33 cellular contexts compared by ENCODE assay signal in genomic region chr3:78629544-78629943, GRCh38.
"Had no signal": no experiment of that assay in that cellular context is flagged by ENCODE, and none has a peak within 500 bp of the region (broad histone marks: within the 10 kb centered on the region; RNA-seq: fewer than 3 reads in every experiment).

No MANE protein-coding gene starts in this region.

- H3K4me1 ChIP-seq: ascending aorta, breast epithelium, esophagus muscularis mucosa, gastrocnemius medialis, heart left ventricle had no signal

- DNase-seq: activated CD4-positive, alpha-beta memory T cell treated with anti-CD3 and anti-CD28 coated beads for 36 hours; activated CD4-positive, alpha-beta T cell treated with anti-CD3 and anti-CD28 coated beads for 36 hours; activated CD4-positive, alpha-beta T cell treated with anti-CD3 and anti-CD28 coated beads, Interleukin-2, amount 10 ng/mL, durations not matched to agents 24 days and 14 days; activated CD4-positive, CD25-positive, alpha-beta regulatory T cell; activated CD4-positive, CD25-positive, alpha-beta regulatory T cell treated with anti-CD3 and anti-CD28 coated beads, Interleukin-2, amount 50 U/mL, for 72 hours; activated CD8-positive, alpha-beta memory T cell treated with anti-CD3 and anti-CD28 coated beads, Interleukin-2, amount 50 U/mL, for 48 hours; activated gamma-delta T cell; activated naive CD4-positive, alpha-beta T cell; activated naive CD4-positive, alpha-beta T cell treated with anti-CD3 and anti-CD28 coated beads, Interleukin-2, amount 10 ng/mL, durations not matched to agents 7 days and 5 days; activated naive CD8-positive, alpha-beta T cell treated with anti-CD3 and anti-CD28 coated beads, Interleukin-2, amount 10 ng/mL, durations not matched to agents 7 days and 5 days; activated T-cell treated with anti-CD3 and anti-CD28 coated beads for 4 hours; activated T-cell treated with anti-CD3 and anti-CD28 coated beads, Interleukin-2, amount 50 U/mL, for 24 hours; activated T-cell treated with anti-CD3 and anti-CD28 coated beads, Interleukin-2, amount 50 U/mL, for 72 hours; cortex of kidney; dermis blood vessel endothelial cell; effector CD4-positive, alpha-beta T cell; effector memory CD8-positive, alpha-beta T cell; erythroblast; foreskin keratinocyte; gastrocnemius medialis; glutamatergic neuron; heart left ventricle; T-helper 17 cell; T1000 had no signal

- H3K4me1 Mint-ChIP-seq: activated CD4-positive, alpha-beta T cell treated with anti-CD3 and anti-CD28 coated beads for 36 hours; activated CD4-positive, alpha-beta T cell treated with anti-CD3 and anti-CD28 coated beads, Interleukin-2, amount 10 ng/mL, durations not matched to agents 24 days and 14 days; activated naive CD4-positive, alpha-beta T cell treated with anti-CD3 and anti-CD28 coated beads, Interleukin-2, amount 10 ng/mL, durations not matched to agents 7 days and 5 days; activated naive CD8-positive, alpha-beta T cell treated with anti-CD3 and anti-CD28 coated beads, Interleukin-2, amount 10 ng/mL, durations not matched to agents 7 days and 5 days; central memory CD8-positive, alpha-beta T cell; T-helper 17 cell had no signal

- H3K36me3 ChIP-seq: breast epithelium, gastrocnemius medialis had no signal

- ATAC-seq: activated CD4-positive, alpha-beta T cell treated with anti-CD3 and anti-CD28 coated beads for 36 hours; activated naive CD4-positive, alpha-beta T cell treated with anti-CD3 and anti-CD28 coated beads, Interleukin-2, amount 50 U/mL, for 72 hours; activated T-cell treated with anti-CD3 and anti-CD28 coated beads, Interleukin-2, amount 50 U/mL, for 72 hours; effector memory CD8-positive, alpha-beta T cell; foreskin keratinocyte; gastrocnemius medialis; heart left ventricle; T-helper 17 cell had no signal

- H3K27ac Mint-ChIP-seq: activated CD4-positive, alpha-beta memory T cell treated with anti-CD3 and anti-CD28 coated beads for 36 hours; activated CD4-positive, alpha-beta T cell treated with anti-CD3 and anti-CD28 coated beads for 36 hours; activated CD4-positive, alpha-beta T cell treated with anti-CD3 and anti-CD28 coated beads, Interleukin-2, amount 10 ng/mL, durations not matched to agents 24 days and 14 days; activated naive CD4-positive, alpha-beta T cell treated with anti-CD3 and anti-CD28 coated beads, Interleukin-2, amount 10 ng/mL, durations not matched to agents 7 days and 5 days; activated naive CD4-positive, alpha-beta T cell treated with anti-CD3 and anti-CD28 coated beads, Interleukin-2, amount 50 U/mL, for 72 hours; activated naive CD8-positive, alpha-beta T cell treated with anti-CD3 and anti-CD28 coated beads, Interleukin-2, amount 10 ng/mL, durations not matched to agents 7 days and 5 days; activated T-cell treated with anti-CD3 and anti-CD28 coated beads, Interleukin-2, amount 50 U/mL, for 24 hours; activated T-cell treated with anti-CD3 and anti-CD28 coated beads, Interleukin-2, amount 50 U/mL, for 72 hours; brain; effector memory CD8-positive, alpha-beta T cell; T-helper 17 cell; T-helper 2 cell treated with Interferon-gamma antibody and Interleukin-4, amounts not matched to agents 5 μg/mL and 100 μg/mL, for 36 hours had no signal

- H3K27me3 Mint-ChIP-seq: activated CD4-positive, alpha-beta memory T cell treated with anti-CD3 and anti-CD28 coated beads for 36 hours; activated CD4-positive, alpha-beta T cell treated with anti-CD3 and anti-CD28 coated beads for 36 hours; activated CD4-positive, alpha-beta T cell treated with anti-CD3 and anti-CD28 coated beads, Interleukin-2, amount 10 ng/mL, durations not matched to agents 24 days and 14 days; activated naive CD4-positive, alpha-beta T cell treated with anti-CD3 and anti-CD28 coated beads, Interleukin-2, amount 10 ng/mL, durations not matched to agents 7 days and 5 days; activated naive CD8-positive, alpha-beta T cell treated with anti-CD3 and anti-CD28 coated beads, Interleukin-2, amount 10 ng/mL, durations not matched to agents 7 days and 5 days; activated T-cell treated with anti-CD3 and anti-CD28 coated beads, Interleukin-2, amount 50 U/mL, for 24 hours; brain; central memory CD8-positive, alpha-beta T cell; effector memory CD8-positive, alpha-beta T cell; T-helper 17 cell had no signal

- H3K27me3 ChIP-seq: ascending aorta, breast epithelium, cardiac muscle cell, esophagus muscularis mucosa, foreskin keratinocyte, gastrocnemius medialis, heart left ventricle had no signal

- H3K36me3 Mint-ChIP-seq: activated CD4-positive, alpha-beta memory T cell treated with anti-CD3 and anti-CD28 coated beads for 36 hours; activated naive CD4-positive, alpha-beta T cell treated with anti-CD3 and anti-CD28 coated beads, Interleukin-2, amount 10 ng/mL, durations not matched to agents 7 days and 5 days; activated naive CD4-positive, alpha-beta T cell treated with anti-CD3 and anti-CD28 coated beads, Interleukin-2, amount 50 U/mL, for 72 hours; activated naive CD8-positive, alpha-beta T cell treated with anti-CD3 and anti-CD28 coated beads, Interleukin-2, amount 10 ng/mL, durations not matched to agents 7 days and 5 days had no signal

- H3K9me3 Mint-ChIP-seq: activated CD4-positive, alpha-beta T cell treated with anti-CD3 and anti-CD28 coated beads, Interleukin-2, amount 10 ng/mL, durations not matched to agents 24 days and 14 days; activated naive CD4-positive, alpha-beta T cell treated with anti-CD3 and anti-CD28 coated beads, Interleukin-2, amount 10 ng/mL, durations not matched to agents 7 days and 5 days; activated naive CD4-positive, alpha-beta T cell treated with anti-CD3 and anti-CD28 coated beads, Interleukin-2, amount 50 U/mL, for 72 hours; activated naive CD8-positive, alpha-beta T cell treated with anti-CD3 and anti-CD28 coated beads, Interleukin-2, amount 10 ng/mL, durations not matched to agents 7 days and 5 days; brain had no signal

- H3K4me3 Mint-ChIP-seq: activated CD4-positive, alpha-beta memory T cell treated with anti-CD3 and anti-CD28 coated beads for 36 hours; activated CD4-positive, alpha-beta T cell treated with anti-CD3 and anti-CD28 coated beads for 36 hours; activated CD4-positive, alpha-beta T cell treated with anti-CD3 and anti-CD28 coated beads, Interleukin-2, amount 10 ng/mL, durations not matched to agents 24 days and 14 days; activated naive CD4-positive, alpha-beta T cell treated with anti-CD3 and anti-CD28 coated beads, Interleukin-2, amount 10 ng/mL, durations not matched to agents 7 days and 5 days; activated naive CD8-positive, alpha-beta T cell treated with anti-CD3 and anti-CD28 coated beads, Interleukin-2, amount 10 ng/mL, durations not matched to agents 7 days and 5 days; activated T-cell treated with anti-CD3 and anti-CD28 coated beads, Interleukin-2, amount 50 U/mL, for 24 hours; activated T-cell treated with anti-CD3 and anti-CD28 coated beads, Interleukin-2, amount 50 U/mL, for 72 hours; brain; central memory CD8-positive, alpha-beta T cell; effector memory CD8-positive, alpha-beta T cell; T-helper 17 cell; T-helper 2 cell treated with Interferon-gamma antibody and Interleukin-4, amounts not matched to agents 5 μg/mL and 100 μg/mL, for 36 hours had no signal

- FAIRE-seq: colon had no signal

- H3K9me3 ChIP-seq: ascending aorta, breast epithelium, esophagus muscularis mucosa, gastrocnemius medialis, heart left ventricle had no signal

- H3K4me3 ChIP-seq: ascending aorta, breast epithelium, cardiac muscle cell, esophagus muscularis mucosa, gastrocnemius medialis, heart left ventricle had no signal

- H3K27ac ChIP-seq: ascending aorta, breast epithelium, cardiac muscle cell, esophagus muscularis mucosa, foreskin keratinocyte, gastrocnemius medialis, heart left ventricle had no signal
